10 cellular contexts compared by ENCODE assay signal in the genomic region with DNA sequence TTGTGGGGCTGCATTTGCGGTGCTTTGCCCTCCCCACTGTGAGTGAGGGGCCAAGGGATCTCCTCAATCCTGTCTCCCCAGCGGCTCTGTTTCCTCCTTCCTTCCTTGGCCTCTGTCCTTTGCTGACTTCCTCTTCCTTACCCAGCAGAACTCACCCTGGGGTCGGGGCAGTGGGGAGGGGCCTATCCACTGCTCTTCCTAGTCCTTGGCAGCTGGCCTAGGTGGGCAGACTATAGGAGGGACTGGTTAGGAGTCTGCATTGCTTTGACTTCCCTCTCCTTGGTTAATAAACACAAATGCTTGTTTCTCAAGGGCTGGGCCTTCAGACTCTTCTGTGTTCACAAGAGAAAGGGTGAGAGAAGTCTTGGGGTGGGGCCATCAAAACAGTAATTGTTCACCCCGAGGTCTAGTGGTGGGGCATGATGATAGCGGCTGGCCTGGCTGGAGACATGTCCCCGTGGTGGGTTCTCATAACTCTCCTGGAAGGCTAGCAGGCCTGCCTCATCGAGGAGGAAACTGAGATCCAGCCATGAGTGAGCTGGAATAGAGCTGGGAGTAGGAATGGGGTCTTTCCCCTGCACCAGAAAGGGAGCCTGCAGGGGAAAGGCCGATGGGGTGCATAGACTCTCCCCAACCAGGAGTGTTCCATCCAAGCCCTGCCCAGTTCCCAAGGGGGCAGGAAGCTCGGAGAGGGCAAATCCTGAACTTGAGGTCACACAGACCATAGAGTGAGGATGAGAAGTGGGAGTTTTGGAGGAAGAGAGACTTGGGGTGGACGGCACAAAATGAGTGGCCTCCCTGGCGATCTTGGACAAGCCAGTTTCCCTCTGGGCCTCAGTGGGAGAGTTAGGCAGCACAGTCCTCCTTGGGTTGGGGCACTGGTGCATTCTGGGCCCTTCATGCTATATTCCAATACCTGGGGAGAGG. TPM values are rescaled to one million over a fixed set of nuclear protein-coding genes. Genes with fewer than 3 reads are reported as not detected.
DNase-seq lines count a peak whose midpoint lies in the region; ATAC-seq, FAIRE-seq and TF ChIP-seq lines count a peak whose summit lies in the region.
"Had no signal": no experiment of that assay in that cellular context is flagged by ENCODE, and none has a peak within 500 bp of the region (broad histone marks: within the 10 kb centered on the region; RNA-seq: fewer than 3 reads in every experiment).

No MANE protein-coding gene starts in this region.

- no peaks in the 10 kb centered on the region for H3K9me3 ChIP-seq in CD4-positive, CD25-positive, alpha-beta regulatory T cell (ENCODE audit: control insufficient read depth in 2 of 2, low read length in 2 of 2)
- H3K9me3 ChIP-seq in pancreas = no peaks in the 10 kb centered on the region
- H3K9me3 ChIP-seq: tibial artery had no signal

- H3K4me3 Mint-ChIP-seq in CD4-positive, CD25-positive, alpha-beta regulatory T cell = peak overlapping the region; percentile 94 to 99 (median 98)
- H3K4me3 Mint-ChIP-seq in IgD-negative memory B cell (peak overlapping the region; percentile 83 to 93 (median 91)), naive B cell (peak overlapping the region; percentile 83 to 92 (median 89))

- H3K4me1 ChIP-seq in CD4-positive, CD25-positive, alpha-beta regulatory T cell (ENCODE audit: control insufficient read depth, insufficient read depth, low read length, poor library complexity, severe bottlenecking) = peaks cover 87% of the 10 kb centered on the region
- peaks cover 0 to 5% (median 0%) of the 10 kb centered on the region in 3 donors for H3K4me1 ChIP-seq in pancreas

- H3K27me3 Mint-ChIP-seq in CD4-positive, CD25-positive, alpha-beta regulatory T cell = no peaks in the 10 kb centered on the region
- peaks cover 2% of the 10 kb centered on the region for H3K27me3 Mint-ChIP-seq in IgD-negative memory B cell
- peaks cover 0 to 5% (median 4%) of the 10 kb centered on the region in 3 donors for H3K27me3 Mint-ChIP-seq in naive B cell

- H3K27me3 ChIP-seq in CD4-positive, CD25-positive, alpha-beta regulatory T cell (ENCODE audit: control insufficient read depth, insufficient read depth, low read length) = no peaks in the 10 kb centered on the region
- no peaks in the 10 kb centered on the region for H3K27me3 ChIP-seq in pancreas

- peak overlapping the region; percentile 93 for H3K4me3 ChIP-seq in CD4-positive, CD25-positive, alpha-beta regulatory T cell (ENCODE audit: low read depth, low read length)
- H3K4me3 ChIP-seq in pancreas = no peak overlapping the region
- H3K4me3 ChIP-seq: tibial artery had no signal

- peak overlapping the region; percentile 82 for H3K27ac ChIP-seq in CD4-positive, CD25-positive, alpha-beta regulatory T cell (ENCODE audit: insufficient read depth, low read length, poor library complexity, severe bottlenecking)
- no peak overlapping the region for H3K27ac ChIP-seq in pancreas
- H3K27ac ChIP-seq: tibial artery had no signal

- intact Hi-C loops in pancreas (cut with DNase I) = no loop called here

- ATAC-seq in CD4-positive, CD25-positive, alpha-beta regulatory T cell (ENCODE audit: low read depth in 2 of 2) = no peak
- ATAC-seq in naive B cell (ENCODE audit: low read depth in 2 of 2) (peak in 1 of 2 donors; percentile 2), omental fat pad (ENCODE audit: low FRiP score) (no peak), pancreas (no peak)

- WGBS in pancreas, 2 donors = 80 to 87% methylated on average over 11 of the region's 11 CpGs

- peak in 2 of 3 donors; percentile 13 to 68 for DNase-seq in CD4-positive, CD25-positive, alpha-beta regulatory T cell
- peak; percentile 42 to 45 for DNase-seq in activated T-cell treated with anti-CD3 and anti-CD28 coated beads, Interleukin-2, amount 50 U/mL, for 48 hours
- DNase-seq in naive B cell = no peak
- DNase-seq in omental fat pad (ENCODE audit: low spot score) = no peak
- no peak for DNase-seq in NCI-H128 (lab: John Stamatoyannopoulos, UW; ENCODE audit: unreplicated experiment)
- DNase-seq in pancreas = no peak
- no peak for DNase-seq in hepatic stellate cell (ENCODE audit: low spot score)
- DNase-seq: NCI-H226, tibial artery had no signal

- peaks cover 13% of the 10 kb centered on the region for H3K36me3 Mint-ChIP-seq in CD4-positive, CD25-positive, alpha-beta regulatory T cell
- H3K36me3 Mint-ChIP-seq in IgD-negative memory B cell (no peaks in the 10 kb centered on the region), naive B cell (no peaks in the 10 kb centered on the region)

- TF ChIP-seq CTCF in omental fat pad (IDR thresholded peaks at IDR 0.05) (no peak), pancreas (IDR thresholded peaks at IDR 0.05) (no peak)

- H3K9me3 Mint-ChIP-seq in CD4-positive, CD25-positive, alpha-beta regulatory T cell = peaks cover 0 to 6% (median 2%) of the 10 kb centered on the region in 7 donors
- H3K9me3 Mint-ChIP-seq in IgD-negative memory B cell = peaks cover 0 to 4% (median 0%) of the 10 kb centered on the region in 3 donors
- no peaks in the 10 kb centered on the region for H3K9me3 Mint-ChIP-seq in naive B cell

- peak overlapping the region; percentile 94 to 100 (median 95) for H3K27ac Mint-ChIP-seq in CD4-positive, CD25-positive, alpha-beta regulatory T cell
- H3K27ac Mint-ChIP-seq in IgD-negative memory B cell (peak overlapping the region; percentile 3 to 94 (median 53)), naive B cell (peak overlapping the region; percentile 86 to 99 (median 96))

- H3K4me1 Mint-ChIP-seq in CD4-positive, CD25-positive, alpha-beta regulatory T cell = peaks cover 12 to 73% (median 49%) of the 10 kb centered on the region in 4 donors
- H3K4me1 Mint-ChIP-seq in IgD-negative memory B cell (peaks cover 30 to 37% (median 33%) of the 10 kb centered on the region in 3 donors), naive B cell (peaks cover 37 to 50% (median 46%) of the 10 kb centered on the region in 3 donors)

- no peaks in the 10 kb centered on the region for H3K36me3 ChIP-seq in CD4-positive, CD25-positive, alpha-beta regulatory T cell (ENCODE audit: control insufficient read depth, insufficient read depth, low read length)
- H3K36me3 ChIP-seq in pancreas = no peaks in the 10 kb centered on the region

- no peak for FAIRE-seq in pancreas (lab: Jason Lieb, UNC)

RNA-seq across cellular contexts. Expression of a gene that starts 12.7 kb away (rescaled TPM):
- 27.5 TPM for total RNA-seq in CD4-positive, CD25-positive, alpha-beta regulatory T cell
- 10 to 100 TPM; 24.6 to 36.5 (median 31.7) TPM for polyA plus RNA-seq in CD4-positive, CD25-positive, alpha-beta regulatory T cell
- polyA plus RNA-seq in IgD-negative memory B cell = 19.3 TPM
- 10 to 100 TPM in 4 of 6 donors, 1 to 10 TPM in 2; 8.9 to 18.9 (median 12.4) TPM for polyA plus RNA-seq in naive B cell (ENCODE audit: low read depth in 6 of 6)
- total RNA-seq in omental fat pad = 1 to 10 TPM; 2.9 to 5.2 (median 3.1) TPM
- 1 to 10 TPM; 1.8 to 8.4 (median 2.6) TPM for total RNA-seq in pancreas
- 1 to 10 TPM; 5.3 to 5.4 TPM for polyA plus RNA-seq in pancreas

Comparison
In these comparisons a context has a peak if more than half of its experiments do, and no peak if none do; other contexts are left out.
1. DNase-seq: peak in CD4-positive, CD25-positive, alpha-beta regulatory T cell (2 of 3) and activated T-cell treated with anti-CD3 and anti-CD28 coated beads, Interleukin-2, amount 50 U/mL, for 48 hours (2 of 2); none in naive B cell (single experiment), omental fat pad (single experiment), NCI-H128 (single experiment), pancreas (0 of 6) and hepatic stellate cell (single experiment).
2. Peak in every context shown above with its lines, with median percentiles within 50 percentile points of each other: H3K27ac Mint-ChIP-seq and H3K4me3 Mint-ChIP-seq.